ENCODE assay signal across 16 cellular contexts in the genomic region with DNA sequence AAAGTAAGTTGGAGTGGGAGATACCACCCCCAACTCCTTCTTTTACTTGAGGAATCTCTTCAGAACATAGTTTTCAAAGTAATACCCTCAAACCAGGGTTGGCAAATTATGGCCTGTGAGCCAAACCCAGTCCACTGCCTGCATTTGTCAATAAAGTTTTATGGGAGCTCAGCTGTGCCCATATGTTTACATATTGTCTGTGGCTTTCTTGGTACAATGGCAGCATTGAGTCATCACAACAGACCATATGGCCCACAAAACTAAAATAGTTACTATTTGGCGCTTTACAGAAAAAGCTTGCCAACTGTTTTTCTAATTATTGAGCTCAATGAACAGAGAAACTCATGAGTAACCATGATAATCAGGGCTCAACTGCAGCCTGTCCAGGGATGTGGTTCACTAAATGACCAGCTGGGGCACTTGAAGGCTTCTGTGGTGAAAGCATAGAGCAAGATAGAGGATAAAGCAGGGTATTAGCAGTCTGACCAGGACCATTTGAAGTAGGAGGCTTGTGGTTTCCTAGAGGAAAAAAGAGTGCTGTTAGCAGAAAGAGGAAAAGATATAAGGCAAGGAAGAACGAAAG.
DNase-seq lines count a peak whose midpoint lies in the region; ATAC-seq, FAIRE-seq and TF ChIP-seq lines count a peak whose summit lies in the region.
"Had no signal": no experiment of that assay in that cellular context is flagged by ENCODE, and none has a peak within 500 bp of the region (broad histone marks: within the 10 kb centered on the region; RNA-seq: fewer than 3 reads in every experiment).

No MANE protein-coding gene starts in this region.

- H3K9me3 ChIP-seq in A549: peaks cover 6% of the 10 kb centered on the region; the same call in 1 of the 3 replicates
- H3K9me3 ChIP-seq: adrenal gland, BE2C, uterus had no signal

- WGBS in A549 (ENCODE audit: missing lambda C conversion rate): 44% methylated on average over 2 of the region's 2 CpGs

- peaks cover 0 to 8% (median 3%) of the 10 kb centered on the region in 4 donors for H3K4me1 Mint-ChIP-seq in naive thymus-derived CD8-positive, alpha-beta T cell

- no peak for TF ChIP-seq EP300 in A549 (IDR thresholded peaks at IDR 0.05)

- H3K9me3 Mint-ChIP-seq in naive thymus-derived CD8-positive, alpha-beta T cell: peaks cover 0 to 17% (median 5%) of the 10 kb centered on the region in 9 donors

- peaks cover 0 to 5% (median 0%) of the 10 kb centered on the region in 3 donors for H3K36me3 Mint-ChIP-seq in naive thymus-derived CD8-positive, alpha-beta T cell

- no peak overlapping the region for H3K4me3 Mint-ChIP-seq in naive thymus-derived CD8-positive, alpha-beta T cell

- no peak for TF ChIP-seq POLR2A in A549 (IDR thresholded peaks at IDR 0.05; ENCODE audit: low read length)

- ATAC-seq in A549 (peak; percentile 88 to 89), HG03159 (IDR thresholded peaks at IDR 0.05; ENCODE audit: unreplicated experiment) (no peak)
- ATAC-seq in naive thymus-derived CD8-positive, alpha-beta T cell: no peak

- H3K4me2 ChIP-seq in A549: no peak overlapping the region

- no peaks in the 10 kb centered on the region for H3K27me3 ChIP-seq in H7 (ENCODE audit: control insufficient read depth, insufficient read depth, low read length)
- H3K27me3 ChIP-seq: adrenal gland, BE2C, uterus had no signal

- DNase-seq in A549 (ENCODE audit: low read depth in 1 of 2, low spot score in 1 of 2): peak; percentile 35 to 36
- peak; percentile 64 for DNase-seq in H7
- DNase-seq in SHP77 treated with DMSO at 0.1 percent for 48 hours (lab: John Stamatoyannopoulos, UW): peak; percentile 25
- DNase-seq in foreskin melanocyte: peak; percentile 81
- no peak for DNase-seq in naive thymus-derived CD8-positive, alpha-beta T cell
- DNase-seq in activated naive CD4-positive, alpha-beta T cell treated with Interleukin-2 at 50 U/mL for 16 hours: no peak
- no peak for DNase-seq in SKM-1 treated with dmso at 0.1 percent for 144 hours (lab: John Stamatoyannopoulos, UW; ENCODE audit: unreplicated experiment)
- DNase-seq: adrenal gland, BE2C, glutamatergic neuron, left ventricle myocardium inferior, NCI-H1092, NCI-H510A, uterus had no signal

- POLR2A ChIA-PET in A549 (lab: Yijun Ruan, JAX): no interaction called here
- POLR2A ChIA-PET in naive thymus-derived CD8-positive, alpha-beta T cell (lab: Charles Lee): no interaction called here

- TF ChIP-seq CTCF in A549 (IDR thresholded peaks at IDR 0.05): no peak

- H3K4me3 ChIP-seq in A549 (no peak overlapping the region), H7 (ENCODE audit: insufficient read depth, low read depth, low read length) (no peak overlapping the region)
- H3K4me3 ChIP-seq: adrenal gland, left ventricle myocardium inferior, uterus had no signal

- H3K36me3 ChIP-seq in H7 (replicated peaks; ENCODE audit: control insufficient read depth, insufficient read depth, low read length): no peaks in the 10 kb centered on the region
- H3K36me3 ChIP-seq: adrenal gland, BE2C, left ventricle myocardium inferior, uterus had no signal

- no peaks in the 10 kb centered on the region for H3K4me1 ChIP-seq in A549
- H3K4me1 ChIP-seq: adrenal gland, BE2C, uterus had no signal

- H3K27ac Mint-ChIP-seq in naive thymus-derived CD8-positive, alpha-beta T cell: no peak overlapping the region

- no peak overlapping the region for H3K27ac ChIP-seq in A549
- H3K27ac ChIP-seq: adrenal gland, left ventricle myocardium inferior, uterus, VCaP had no signal

- no peak for FAIRE-seq in A549 (lab: Jason Lieb, UNC)

- H3K27me3 Mint-ChIP-seq in naive thymus-derived CD8-positive, alpha-beta T cell: peaks cover 3 to 22% (median 8%) of the 10 kb centered on the region in 5 donors

- CTCF ChIA-PET in A549 (lab: Yijun Ruan, JAX): interaction anchor here (1.4 to 2.5 kb wide), 2 partner anchors 10 kb away, joined by 3 to 5 read pairs; no protein-coding TSS in a partner anchor

- no peak for TF ChIP-seq RAD21 in A549 (conservative IDR thresholded peaks at IDR 0.05 in 1 of 2, IDR thresholded peaks at IDR 0.05 in 1 of 2)

TF ChIP-seq in A549, 52 proteins besides CTCF, POLR2A, EP300 and RAD21:
- no peak for TF ChIP-seq RARB (CRISPR knock-in tag; IDR thresholded peaks at IDR 0.05)
- TF ChIP-seq, protein P1, sequence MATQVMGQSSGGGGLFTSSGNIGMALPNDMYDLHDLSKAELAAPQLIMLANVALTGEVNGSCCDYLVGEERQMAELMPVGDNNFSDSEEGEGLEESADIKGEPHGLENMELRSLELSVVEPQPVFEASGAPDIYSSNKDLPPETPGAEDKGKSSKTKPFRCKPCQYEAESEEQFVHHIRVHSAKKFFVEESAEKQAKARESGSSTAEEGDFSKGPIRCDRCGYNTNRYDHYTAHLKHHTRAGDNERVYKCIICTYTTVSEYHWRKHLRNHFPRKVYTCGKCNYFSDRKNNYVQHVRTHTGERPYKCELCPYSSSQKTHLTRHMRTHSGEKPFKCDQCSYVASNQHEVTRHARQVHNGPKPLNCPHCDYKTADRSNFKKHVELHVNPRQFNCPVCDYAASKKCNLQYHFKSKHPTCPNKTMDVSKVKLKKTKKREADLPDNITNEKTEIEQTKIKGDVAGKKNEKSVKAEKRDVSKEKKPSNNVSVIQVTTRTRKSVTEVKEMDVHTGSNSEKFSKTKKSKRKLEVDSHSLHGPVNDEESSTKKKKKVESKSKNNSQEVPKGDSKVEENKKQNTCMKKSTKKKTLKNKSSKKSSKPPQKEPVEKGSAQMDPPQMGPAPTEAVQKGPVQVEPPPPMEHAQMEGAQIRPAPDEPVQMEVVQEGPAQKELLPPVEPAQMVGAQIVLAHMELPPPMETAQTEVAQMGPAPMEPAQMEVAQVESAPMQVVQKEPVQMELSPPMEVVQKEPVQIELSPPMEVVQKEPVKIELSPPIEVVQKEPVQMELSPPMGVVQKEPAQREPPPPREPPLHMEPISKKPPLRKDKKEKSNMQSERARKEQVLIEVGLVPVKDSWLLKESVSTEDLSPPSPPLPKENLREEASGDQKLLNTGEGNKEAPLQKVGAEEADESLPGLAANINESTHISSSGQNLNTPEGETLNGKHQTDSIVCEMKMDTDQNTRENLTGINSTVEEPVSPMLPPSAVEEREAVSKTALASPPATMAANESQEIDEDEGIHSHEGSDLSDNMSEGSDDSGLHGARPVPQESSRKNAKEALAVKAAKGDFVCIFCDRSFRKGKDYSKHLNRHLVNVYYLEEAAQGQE (IDR thresholded peaks at IDR 0.05): no peak

Comparison
In these comparisons a context has a peak if more than half of its experiments do, and no peak if none do; other contexts are left out.
1. ATAC-seq: peak in A549 (2 of 2); none in naive thymus-derived CD8-positive, alpha-beta T cell (0 of 2) and HG03159 (single experiment).
2. DNase-seq: peak in A549 (2 of 2), H7 (single experiment), SHP77 treated with DMSO at 0.1 percent for 48 hours (single experiment) and foreskin melanocyte (single experiment); none in naive thymus-derived CD8-positive, alpha-beta T cell (0 of 10), activated naive CD4-positive, alpha-beta T cell treated with Interleukin-2 at 50 U/mL for 16 hours (single experiment) and SKM-1 treated with dmso at 0.1 percent for 144 hours (single experiment).